Comparison of ENCODE assay signal across 12 cellular contexts in genomic region chr9:95224371-95225015, GRCh38.
"Had no signal": no experiment of that assay in that cellular context is flagged by ENCODE, and none has a peak within 500 bp of the region (broad histone marks: within the 10 kb centered on the region; RNA-seq: fewer than 3 reads in every experiment).

No MANE protein-coding gene starts in this region.

- H3K9me3 Mint-ChIP-seq: activated B cell treated with CpG ODN at 0.5 μM for 24 hours; activated CD4-positive, alpha-beta T cell treated with anti-CD3 and anti-CD28 coated beads, Interleukin-2, amount 10 ng/mL, durations not matched to agents 24 days and 14 days; activated naive CD4-positive, alpha-beta T cell treated with anti-CD3 and anti-CD28 coated beads for 36 hours; activated T-helper 17 cell treated with anti-CD3 and anti-CD28 coated beads, Interleukin-2, amount 50 U/mL, for 72 hours had no signal

- H3K4me1 ChIP-seq: left lung had no signal

- H3K27me3 ChIP-seq: left lung had no signal

- H3K9me3 ChIP-seq: left lung had no signal

- DNase-seq: activated B cell treated with CpG ODN at 0.5 μM for 24 hours; activated CD4-positive, alpha-beta T cell treated with anti-CD3 and anti-CD28 coated beads, Interleukin-2, amount 10 ng/mL, durations not matched to agents 24 days and 14 days; activated CD8-positive, alpha-beta memory T cell treated with anti-CD3 and anti-CD28 coated beads for 24 hours; activated naive CD4-positive, alpha-beta T cell treated with anti-CD3 and anti-CD28 coated beads for 36 hours; activated T-cell treated with anti-CD3 and anti-CD28 coated beads for 4 hours; central memory CD4-positive, alpha-beta T cell; cortex of kidney; effector CD8-positive, alpha-beta T cell; left lung; T1000 had no signal

- ATAC-seq: activated T-helper 17 cell treated with anti-CD3 and anti-CD28 coated beads, Interleukin-2, amount 50 U/mL, for 72 hours; left lung had no signal

- H3K4me1 Mint-ChIP-seq: activated B cell treated with CpG ODN at 0.5 μM for 24 hours; activated T-helper 17 cell treated with anti-CD3 and anti-CD28 coated beads, Interleukin-2, amount 50 U/mL, for 72 hours had no signal

- H3K27ac Mint-ChIP-seq: activated B cell treated with CpG ODN at 0.5 μM for 24 hours; activated CD4-positive, alpha-beta T cell treated with anti-CD3 and anti-CD28 coated beads, Interleukin-2, amount 10 ng/mL, durations not matched to agents 24 days and 14 days; activated naive CD4-positive, alpha-beta T cell treated with anti-CD3 and anti-CD28 coated beads for 36 hours; activated T-helper 17 cell treated with anti-CD3 and anti-CD28 coated beads, Interleukin-2, amount 50 U/mL, for 72 hours had no signal

- H3K4me3 ChIP-seq: left lung, skin epidermis had no signal

- H3K4me3 Mint-ChIP-seq: activated B cell treated with CpG ODN at 0.5 μM for 24 hours; activated CD4-positive, alpha-beta T cell treated with anti-CD3 and anti-CD28 coated beads, Interleukin-2, amount 10 ng/mL, durations not matched to agents 24 days and 14 days; activated naive CD4-positive, alpha-beta T cell treated with anti-CD3 and anti-CD28 coated beads for 36 hours; activated T-helper 17 cell treated with anti-CD3 and anti-CD28 coated beads, Interleukin-2, amount 50 U/mL, for 72 hours had no signal

- H3K27ac ChIP-seq: left lung, skin epidermis had no signal

- H3K36me3 ChIP-seq: left lung had no signal

- H3K27me3 Mint-ChIP-seq: activated B cell treated with CpG ODN at 0.5 μM for 24 hours; activated CD4-positive, alpha-beta T cell treated with anti-CD3 and anti-CD28 coated beads, Interleukin-2, amount 10 ng/mL, durations not matched to agents 24 days and 14 days; activated T-helper 17 cell treated with anti-CD3 and anti-CD28 coated beads, Interleukin-2, amount 50 U/mL, for 72 hours had no signal
